Comparison of ENCODE assay signal across 1 cellular context in genomic region chr7:69762821-69763352, GRCh38.
TF ChIP-seq lines count a peak whose summit lies in the region.

No MANE protein-coding gene starts in this region.

TF ChIP-seq in GM12878, 131 proteins besides CTCF, POLR2A, EP300 and RAD21 (continued from another document):
- TF ChIP-seq, protein P1, sequence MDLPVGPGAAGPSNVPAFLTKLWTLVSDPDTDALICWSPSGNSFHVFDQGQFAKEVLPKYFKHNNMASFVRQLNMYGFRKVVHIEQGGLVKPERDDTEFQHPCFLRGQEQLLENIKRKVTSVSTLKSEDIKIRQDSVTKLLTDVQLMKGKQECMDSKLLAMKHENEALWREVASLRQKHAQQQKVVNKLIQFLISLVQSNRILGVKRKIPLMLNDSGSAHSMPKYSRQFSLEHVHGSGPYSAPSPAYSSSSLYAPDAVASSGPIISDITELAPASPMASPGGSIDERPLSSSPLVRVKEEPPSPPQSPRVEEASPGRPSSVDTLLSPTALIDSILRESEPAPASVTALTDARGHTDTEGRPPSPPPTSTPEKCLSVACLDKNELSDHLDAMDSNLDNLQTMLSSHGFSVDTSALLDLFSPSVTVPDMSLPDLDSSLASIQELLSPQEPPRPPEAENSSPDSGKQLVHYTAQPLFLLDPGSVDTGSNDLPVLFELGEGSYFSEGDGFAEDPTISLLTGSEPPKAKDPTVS (IDR thresholded peaks at IDR 0.05; ENCODE audit: low read depth, low read length) = no peak
- peak; percentile 40; the same call in 1 of the 2 replicates for TF ChIP-seq SREBF1 (IDR thresholded peaks at IDR 0.05; ENCODE audit: low read length)
- no peak for TF ChIP-seq ASH2L (IDR thresholded peaks at IDR 0.05; ENCODE audit: borderline replicate concordance, low read depth)
